1 cellular context compared by ENCODE assay signal in the genomic region with DNA sequence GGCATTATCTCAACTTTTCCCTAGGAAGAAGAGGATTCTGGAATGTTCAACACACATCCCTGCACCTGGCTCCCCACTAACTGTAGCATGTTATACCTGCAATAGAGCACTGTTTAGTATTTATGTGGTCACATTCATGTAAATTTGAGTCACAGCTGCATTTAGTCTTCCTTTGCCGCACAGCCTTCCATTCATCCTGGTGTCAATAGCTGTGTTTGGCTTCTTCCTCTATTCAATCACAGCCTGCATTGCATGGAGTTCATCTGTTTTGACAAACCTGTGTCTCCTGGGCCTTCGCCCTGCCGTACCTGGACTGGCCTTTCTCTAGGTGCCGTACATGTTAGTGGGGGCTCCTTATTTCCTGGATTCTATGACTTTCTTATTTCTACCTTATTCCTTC.
TF ChIP-seq lines count a peak whose summit lies in the region.

No MANE protein-coding gene starts in this region.

TF ChIP-seq in K562, 482 proteins besides CTCF, POLR2A, EP300 and RAD21:
- TF ChIP-seq, protein P1, sequence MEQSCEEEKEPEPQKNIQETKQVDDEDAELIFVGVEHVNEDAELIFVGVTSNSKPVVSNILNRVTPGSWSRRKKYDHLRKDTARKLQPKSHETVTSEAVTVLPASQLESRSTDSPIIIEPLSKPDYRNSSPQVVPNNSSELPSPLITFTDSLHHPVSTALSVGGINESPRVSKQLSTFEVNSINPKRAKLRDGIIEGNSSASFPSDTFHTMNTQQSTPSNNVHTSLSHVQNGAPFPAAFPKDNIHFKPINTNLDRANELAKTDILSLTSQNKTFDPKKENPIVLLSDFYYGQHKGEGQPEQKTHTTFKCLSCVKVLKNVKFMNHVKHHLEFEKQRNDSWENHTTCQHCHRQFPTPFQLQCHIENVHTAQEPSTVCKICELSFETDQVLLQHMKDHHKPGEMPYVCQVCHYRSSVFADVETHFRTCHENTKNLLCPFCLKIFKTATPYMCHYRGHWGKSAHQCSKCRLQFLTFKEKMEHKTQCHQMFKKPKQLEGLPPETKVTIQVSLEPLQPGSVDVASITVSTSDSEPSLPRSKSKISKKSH (CRISPR knock-in tag; IDR thresholded peaks at IDR 0.05), result 0 out of 2 replicates have a peak, but pooled peaks have one; percentile 16
- TF ChIP-seq POLR2AphosphoS5 (IDR thresholded peaks at IDR 0.05; ENCODE audit: control insufficient read depth, insufficient read depth, low read depth, low read length), result peak; percentile 18; the same call in 1 of the 2 replicates
- no peak for TF ChIP-seq E2F3 (CRISPR knock-in tag; IDR thresholded peaks at IDR 0.05)
- no peak for TF ChIP-seq POLR2B (IDR thresholded peaks at IDR 0.05; ENCODE audit: low read depth, partially characterized antibody)
- TF ChIP-seq, protein P2, sequence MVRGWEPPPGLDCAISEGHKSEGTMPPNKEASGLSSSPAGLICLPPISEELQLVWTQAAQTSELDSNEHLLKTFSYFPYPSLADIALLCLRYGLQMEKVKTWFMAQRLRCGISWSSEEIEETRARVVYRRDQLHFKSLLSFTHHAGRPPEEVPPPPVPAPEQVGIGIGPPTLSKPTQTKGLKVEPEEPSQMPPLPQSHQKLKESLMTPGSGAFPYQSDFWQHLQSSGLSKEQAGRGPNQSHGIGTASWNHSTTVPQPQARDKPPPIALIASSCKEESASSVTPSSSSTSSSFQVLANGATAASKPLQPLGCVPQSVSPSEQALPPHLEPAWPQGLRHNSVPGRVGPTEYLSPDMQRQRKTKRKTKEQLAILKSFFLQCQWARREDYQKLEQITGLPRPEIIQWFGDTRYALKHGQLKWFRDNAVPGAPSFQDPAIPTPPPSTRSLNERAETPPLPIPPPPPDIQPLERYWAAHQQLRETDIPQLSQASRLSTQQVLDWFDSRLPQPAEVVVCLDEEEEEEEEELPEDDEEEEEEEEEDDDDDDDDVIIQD (CRISPR knock-in tag; IDR thresholded peaks at IDR 0.05), result no peak
- peak; percentile 53 for TF ChIP-seq WHSC1 (IDR thresholded peaks at IDR 0.05; ENCODE audit: low read length)
- TF ChIP-seq CBX3 (IDR thresholded peaks at IDR 0.05; ENCODE audit: borderline replicate concordance in 1 of 2, low read length in 2 of 2), result peak in 1 of 2 experiments; percentile 37; a peak in 1 of 3 replicates
TF ChIP-seq in K562: peak in this region for 4.
